32 cellular contexts compared by ENCODE assay signal in the genomic region with DNA sequence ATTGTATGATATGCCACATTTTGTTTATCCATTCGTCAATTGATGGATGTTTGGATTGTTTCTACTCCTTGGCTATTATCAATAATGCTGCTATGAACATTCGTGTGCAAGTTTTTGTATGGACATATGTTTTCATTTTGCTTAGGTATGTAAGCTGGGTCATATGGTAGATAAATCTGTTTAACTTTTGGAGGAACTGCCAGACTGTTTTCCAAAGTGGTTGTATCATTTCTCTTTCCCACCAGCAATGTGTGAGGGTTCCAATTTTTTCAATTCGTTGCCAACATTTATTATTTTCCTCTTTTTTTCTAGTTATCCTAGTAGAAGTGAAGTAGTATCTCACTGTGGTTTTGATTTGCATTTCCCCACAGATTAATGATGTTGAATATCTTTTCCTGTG.
"Had no signal": no experiment of that assay in that cellular context is flagged by ENCODE, and none has a peak within 500 bp of the region (broad histone marks: within the 10 kb centered on the region; RNA-seq: fewer than 3 reads in every experiment).

No MANE protein-coding gene starts in this region.

- H3K27ac ChIP-seq: adrenal gland, breast epithelium, cardiac muscle cell, colonic mucosa, epithelial cell of prostate, esophagus squamous epithelium, foreskin keratinocyte, gastrocnemius medialis, heart left ventricle had no signal

- H3K36me3 ChIP-seq: adrenal gland, breast epithelium, cardiac muscle cell, colonic mucosa, esophagus squamous epithelium had no signal

- H3K4me1 ChIP-seq: adrenal gland, breast epithelium, colonic mucosa, esophagus squamous epithelium, foreskin keratinocyte had no signal

- FAIRE-seq: endometrium, endothelial cell of umbilical vein had no signal

- H3K4me3 ChIP-seq: adrenal gland, breast epithelium, cardiac muscle cell, colonic mucosa, esophagus squamous epithelium, gastrocnemius medialis, heart left ventricle had no signal

- H3K9me3 ChIP-seq: adrenal gland, breast epithelium, colonic mucosa, esophagus squamous epithelium, gastrocnemius medialis, heart left ventricle had no signal

- DNase-seq: activated CD4-positive, alpha-beta memory T cell treated with anti-CD3 and anti-CD28 coated beads for 36 hours; activated CD4-positive, alpha-beta T cell treated with anti-CD3 and anti-CD28 coated beads for 36 hours; activated CD4-positive, alpha-beta T cell treated with anti-CD3 and anti-CD28 coated beads, Interleukin-2, amount 10 ng/mL, durations not matched to agents 24 days and 14 days; activated CD4-positive, CD25-positive, alpha-beta regulatory T cell; activated CD4-positive, CD25-positive, alpha-beta regulatory T cell treated with anti-CD3 and anti-CD28 coated beads, Interleukin-2, amount 50 U/mL, for 72 hours; activated CD8-positive, alpha-beta memory T cell treated with anti-CD3 and anti-CD28 coated beads, Interleukin-2, amount 10 ng/mL, durations not matched to agents 7 days and 5 days; activated CD8-positive, alpha-beta memory T cell treated with anti-CD3 and anti-CD28 coated beads, Interleukin-2, amount 50 U/mL, for 4 hours; activated CD8-positive, alpha-beta T cell treated with anti-CD3 and anti-CD28 coated beads, Interleukin-2, amount 10 ng/mL, durations not matched to agents 7 days and 5 days; activated effector memory CD4-positive, alpha-beta T cell treated with anti-CD3 and anti-CD28 coated beads, Interleukin-2, amount 50 U/mL, for 16 hours; activated naive CD4-positive, alpha-beta T cell treated with anti-CD3 and anti-CD28 coated beads for 36 hours; activated naive CD8-positive, alpha-beta T cell treated with anti-CD3 and anti-CD28 coated beads for 36 hours; activated naive CD8-positive, alpha-beta T cell treated with anti-CD3 and anti-CD28 coated beads, Interleukin-2, amount 50 U/mL, for 24 hours; activated T-cell treated with anti-CD3 and anti-CD28 coated beads, Interleukin-2, amount 50 U/mL, for 1 hour; activated T-cell treated with anti-CD3 and anti-CD28 coated beads, Interleukin-2, amount 50 U/mL, for 48 hours; adrenal gland; amygdala; aorta; central memory CD4-positive, alpha-beta T cell; cerebellar nuclear complex; colonic mucosa; effector CD8-positive, alpha-beta T cell; esophagus squamous epithelium; foreskin keratinocyte; gastrocnemius medialis; glutamatergic neuron; heart left ventricle; T-helper 2 cell had no signal

- H3K27me3 ChIP-seq: cardiac muscle cell, colonic mucosa, esophagus squamous epithelium, foreskin keratinocyte, gastrocnemius medialis had no signal
